11 cellular contexts compared by ENCODE assay signal in the genomic region with DNA sequence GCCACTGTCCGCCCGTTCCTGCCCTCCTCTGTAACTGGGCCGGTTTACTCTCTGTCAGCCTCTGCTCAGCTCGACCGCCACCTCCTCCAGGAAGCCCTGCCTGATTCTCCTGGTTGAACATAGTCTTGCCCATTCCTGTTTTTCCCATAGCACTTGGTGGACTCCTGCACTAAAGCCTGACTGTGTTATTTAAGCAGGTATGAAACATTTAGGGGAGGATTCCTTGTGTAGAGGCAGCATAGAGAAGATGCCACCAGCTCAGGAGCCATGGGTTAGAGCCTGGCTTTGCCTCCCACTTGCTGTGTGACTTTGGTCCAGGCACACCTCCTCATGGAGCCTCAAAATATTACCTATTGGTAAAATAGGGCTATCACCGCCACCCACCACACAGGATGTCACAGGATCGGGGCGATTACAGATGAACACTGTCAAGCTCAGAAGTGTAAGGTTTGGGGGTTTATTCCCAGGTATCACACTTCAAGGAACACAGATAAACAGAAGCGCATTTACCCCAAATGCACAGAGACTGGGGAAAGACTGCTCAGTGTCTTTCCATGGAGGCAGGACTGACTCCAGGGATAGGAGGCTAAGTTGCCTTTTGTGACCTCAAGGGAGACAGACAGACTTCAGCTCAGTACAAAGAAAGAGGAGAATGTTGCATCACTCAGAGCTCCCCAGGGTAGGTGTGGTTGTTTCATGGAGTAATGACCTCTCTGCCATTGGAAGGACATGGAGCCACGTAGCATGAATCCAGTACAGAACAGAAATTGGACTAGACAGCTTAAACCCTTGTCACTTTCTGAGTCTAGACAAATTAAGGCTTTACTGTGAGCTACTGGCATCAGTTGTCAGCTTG. TPM values are rescaled to one million over a fixed set of nuclear protein-coding genes. Genes with fewer than 3 reads are reported as not detected.
DNase-seq lines count a peak whose midpoint lies in the region; FAIRE-seq and TF ChIP-seq lines count a peak whose summit lies in the region.
"Had no signal": no experiment of that assay in that cellular context is flagged by ENCODE, and none has a peak within 500 bp of the region (broad histone marks: within the 10 kb centered on the region; RNA-seq: fewer than 3 reads in every experiment).

No MANE protein-coding gene starts in this region.

- H3K9me3 ChIP-seq in parathyroid adenoma (ENCODE audit: control insufficient read depth, low read length), result no peaks in the 10 kb centered on the region
- H3K9me3 ChIP-seq: body of pancreas had no signal

- no peaks in the 10 kb centered on the region for H3K79me2 ChIP-seq in parathyroid adenoma

- no peak overlapping the region for H3K9ac ChIP-seq in parathyroid adenoma

- H3K4me3 Mint-ChIP-seq in endothelial cell (ENCODE audit: unreplicated experiment), result no peak overlapping the region

- TF ChIP-seq POLR2A in erythroblast (IDR thresholded peaks at IDR 0.05; ENCODE audit: low read length), result no peak

- no peaks in the 10 kb centered on the region for H3K27me3 ChIP-seq in parathyroid adenoma (ENCODE audit: control insufficient read depth, insufficient read depth, low read length)
- H3K27me3 ChIP-seq: body of pancreas had no signal

- H3K4me1 ChIP-seq in parathyroid adenoma, result no peaks in the 10 kb centered on the region
- H3K4me1 ChIP-seq: body of pancreas had no signal

- H3K27ac Mint-ChIP-seq in endothelial cell (ENCODE audit: unreplicated experiment), result no peak overlapping the region

- FAIRE-seq in RCC 7860 (lab: Jason Lieb, UNC), result no peak

- H3K27ac ChIP-seq in C4-2B (peak overlapping the region; percentile 4; the same call in 1 of the 2 replicates), parathyroid adenoma (no peak overlapping the region)

- in situ Hi-C loops in SK-MEL-5 (cut with HindIII; ENCODE audit: low pct_unique_long_range_greater_than_20kb, low sequenced_read_pairs), result no loop called here

- peaks cover 3% of the 10 kb centered on the region for H3K27me3 Mint-ChIP-seq in endothelial cell (ENCODE audit: unreplicated experiment)
- H3K27me3 Mint-ChIP-seq: IgD-negative memory B cell had no signal

- peak overlapping the region; percentile 22 for H2AFZ ChIP-seq in parathyroid adenoma

- peak; percentile 47 for DNase-seq in SK-MEL-5 (ENCODE audit: low read depth, low spot score)
- peak; percentile 51 to 54 for DNase-seq in erythroblast (lab: John Stamatoyannopoulos, UW)
- no peak for DNase-seq in endothelial cell (ENCODE audit: low spot score)
- no peak for DNase-seq in NCI-H1436 (lab: John Stamatoyannopoulos, UW)
- no peak for DNase-seq in RCC 7860 (ENCODE audit: low spot score)
- no peak for DNase-seq in NCI-H187 (lab: John Stamatoyannopoulos, UW)
- DNase-seq: body of pancreas, DMS153 had no signal

- no peak overlapping the region for H3K4me3 ChIP-seq in parathyroid adenoma (ENCODE audit: low read depth, low read length)
- H3K4me3 ChIP-seq: body of pancreas had no signal

- TF ChIP-seq CTCF in C4-2B (conservative IDR thresholded peaks at IDR 0.05), result no peak
- no peak for TF ChIP-seq CTCF in parathyroid adenoma (IDR thresholded peaks at IDR 0.05)
- TF ChIP-seq CTCF in endothelial cell (IDR thresholded peaks at IDR 0.05; ENCODE audit: unreplicated experiment), result no peak

- no peaks in the 10 kb centered on the region for H3K4me1 Mint-ChIP-seq in endothelial cell (ENCODE audit: unreplicated experiment)

- no peaks in the 10 kb centered on the region for H3K9me3 Mint-ChIP-seq in endothelial cell (ENCODE audit: unreplicated experiment)
- H3K9me3 Mint-ChIP-seq: IgD-negative memory B cell had no signal

- H3K36me3 Mint-ChIP-seq in endothelial cell (ENCODE audit: low read depth, unreplicated experiment), result peaks cover 3% of the 10 kb centered on the region

- no peak overlapping the region for H3K4me2 ChIP-seq in parathyroid adenoma (ENCODE audit: low read length)

- H3K36me3 ChIP-seq in parathyroid adenoma (ENCODE audit: control insufficient read depth, insufficient read depth, low read length), result no peaks in the 10 kb centered on the region

RNA-seq across cellular contexts. Expression of a gene that starts 6.7 kb away (rescaled TPM):
- total RNA-seq in SK-MEL-5 (2014; rRNA removed; shearing (Covaris generic)), result 0.32 and 0.51 TPM in 2 replicates
- polyA plus RNA-seq in SK-MEL-5 (2015; cell fraction: cytosol; rRNA removed), result 0.80 and 0.83 TPM in 2 replicates
- 1.3 and 2.4 TPM in 2 replicates for polyA plus RNA-seq in SK-MEL-5 (2015; cell fraction: nucleus; rRNA removed)
- 1.4 TPM for total RNA-seq in endothelial cell (ENCODE audit: unreplicated experiment)

RNA-seq across cellular contexts. Expression of a gene that starts 42.9 kb away (rescaled TPM):
- total RNA-seq in SK-MEL-5 (2014; rRNA removed; shearing (Covaris generic)), result 19.0 and 23.9 TPM in 2 replicates
- polyA plus RNA-seq in SK-MEL-5 (2015; cell fraction: cytosol; rRNA removed), result 41.7 and 51.7 TPM in 2 replicates
- polyA plus RNA-seq in SK-MEL-5 (2015; cell fraction: nucleus; rRNA removed), result 36.1 and 85.7 TPM in 2 replicates
- total RNA-seq in endothelial cell (ENCODE audit: unreplicated experiment), result 10.0 TPM

Comparison
In these comparisons a context has a peak if more than half of its experiments do, and no peak if none do; other contexts are left out.
1. DNase-seq: peak in SK-MEL-5 (single experiment) and erythroblast (2 of 2); none in endothelial cell (single experiment), NCI-H1436 (single experiment), RCC 7860 (single experiment) and NCI-H187 (0 of 2).